14 cellular contexts compared by ENCODE assay signal in the genomic region with DNA sequence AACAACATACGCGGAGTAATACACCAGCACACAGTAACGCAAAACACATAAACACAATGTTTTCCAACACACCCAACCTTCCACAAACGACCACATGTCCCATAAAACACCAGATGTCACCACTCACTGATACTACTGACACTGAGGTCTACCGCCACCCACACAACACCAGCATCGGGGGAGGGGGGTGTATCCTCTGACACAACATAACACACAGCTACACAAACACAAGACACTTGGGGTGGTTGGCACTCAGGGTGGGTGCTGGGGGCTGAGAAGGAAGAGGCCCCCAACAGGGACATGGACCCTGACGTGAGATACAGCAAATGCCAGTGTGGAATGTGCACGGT. TPM values are rescaled to one million over a fixed set of nuclear protein-coding genes. Genes with fewer than 3 reads are reported as not detected.
DNase-seq lines count a peak whose midpoint lies in the region; ATAC-seq, FAIRE-seq and TF ChIP-seq lines count a peak whose summit lies in the region.
"Had no signal": no experiment of that assay in that cellular context is flagged by ENCODE, and none has a peak within 500 bp of the region (broad histone marks: within the 10 kb centered on the region; RNA-seq: fewer than 3 reads in every experiment).

No MANE protein-coding gene starts in this region.

- peaks cover 73% of the 10 kb centered on the region for H3K4me1 ChIP-seq in OCI-LY7 (ENCODE audit: insufficient read depth, low read length, poor library complexity, severe bottlenecking)
- peaks cover 65 to 79% of the 10 kb centered on the region in 2 experiments for H3K4me1 ChIP-seq in K562 (replicated peaks in 1 of 2; ENCODE audit: control insufficient read depth in 2 of 2, insufficient read depth in 2 of 2, low read length in 2 of 2)

- H3K9me3 ChIP-seq in OCI-LY7 (ENCODE audit: low read length) (no peaks in the 10 kb centered on the region), K562 (replicated peaks; ENCODE audit: control insufficient read depth, insufficient read depth, low read depth, low read length) (no peaks in the 10 kb centered on the region)

- in situ Hi-C loops in K562 (cut with MboI), result loop anchor here (5.0 kb wide), 1 partner anchor 35 kb away; no protein-coding TSS in a partner anchor

- intact Hi-C loops in OCI-LY7 (cut with micrococcal nuclease; ENCODE audit: unreplicated experiment) (no loop called here), K562 (cut with micrococcal nuclease) (no loop called here)

- no peaks in the 10 kb centered on the region for H3K9me1 ChIP-seq in K562 (ENCODE audit: control insufficient read depth, insufficient read depth, low read length)

- TF ChIP-seq CTCF in OCI-LY7 (conservative IDR thresholded peaks at IDR 0.05; ENCODE audit: low read length) (no peak), K562 (IDR thresholded peaks at IDR 0.05 in 2 of 3, conservative IDR thresholded peaks at IDR 0.05 in 1 of 3; ENCODE audit: insufficient read depth in 2 of 3, low read depth in 1 of 3, low read length in 3 of 3) (no peak)

- 33% methylated on average over 8 of the region's 8 CpGs for WGBS in K562 (ENCODE audit: insufficient coverage, low coverage, missing lambda C conversion rate)

- ATAC-seq in K562, result no peak
- no peak for ATAC-seq in stimulated activated memory B cell treated with anti-CD40 and anti-IgM and Interleukin-4, amounts not matched to agents 10 μg/mL and 1 μg/mL and 100 μg/mL, for 72 hours
- ATAC-seq in HG03354 (IDR thresholded peaks at IDR 0.05; ENCODE audit: poor library complexity, severe bottlenecking, unreplicated experiment), result no peak
- ATAC-seq: left lobe of liver had no signal

- H3K4me1 Mint-ChIP-seq in activated T-cell treated with anti-CD3 and anti-CD28 coated beads, Interleukin-2, amount 50 U/mL, for 24 hours (ENCODE audit: low read depth), result peaks cover 63% of the 10 kb centered on the region
- peaks cover 74% of the 10 kb centered on the region for H3K4me1 Mint-ChIP-seq in stimulated activated memory B cell treated with anti-CD40 and anti-IgM and Interleukin-4, amounts not matched to agents 10 μg/mL and 1 μg/mL and 100 μg/mL, for 72 hours

- H3K36me3 ChIP-seq in OCI-LY7 (ENCODE audit: insufficient read depth, low read length), result no peaks in the 10 kb centered on the region
- no peaks in the 10 kb centered on the region for H3K36me3 ChIP-seq in K562 (ENCODE audit: control insufficient read depth, insufficient read depth, low read length)

- no peak for TF ChIP-seq POLR2A in K562 (conservative IDR thresholded peaks at IDR 0.05)

- H3K36me3 Mint-ChIP-seq in activated T-cell treated with anti-CD3 and anti-CD28 coated beads, Interleukin-2, amount 50 U/mL, for 24 hours (ENCODE audit: low read depth), result peaks cover 29% of the 10 kb centered on the region
- peaks cover 9% of the 10 kb centered on the region for H3K36me3 Mint-ChIP-seq in stimulated activated memory B cell treated with anti-CD40 and anti-IgM and Interleukin-4, amounts not matched to agents 10 μg/mL and 1 μg/mL and 100 μg/mL, for 72 hours

- DNase-seq in activated T-cell treated with anti-CD3 and anti-CD28 coated beads, Interleukin-2, amount 50 U/mL, for 24 hours, result no peak
- DNase-seq in activated T-cell treated with anti-CD3 and anti-CD28 coated beads for 4 hours (no peak), OCI-LY7 (ENCODE audit: low spot score) (no peak), K562 (ENCODE audit: extremely low read depth in 1 of 4, low spot score in 3 of 4) (peak in 1 of 4 experiments; percentile 55), Ammon's horn (ENCODE audit: low spot score) (no peak)
- DNase-seq in activated effector memory CD4-positive, alpha-beta T cell treated with anti-CD3 and anti-CD28 coated beads, Interleukin-2, amount 50 U/mL, for 16 hours, result no peak
- DNase-seq: GM23248, T1000 had no signal

- no peak for TF ChIP-seq RAD21 in K562 (CRISPR knock-in tag; conservative IDR thresholded peaks at IDR 0.05 in 1 of 2, IDR thresholded peaks at IDR 0.05 in 1 of 2)

- no peaks in the 10 kb centered on the region for H3K9me2 ChIP-seq in OCI-LY7 (ENCODE audit: insufficient read depth, low read length)

- BruUV-seq in OCI-LY7 (replicated peaks; lab: Mats Ljungman, UMichigan) (no TSS peak), K562 (replicated peaks; lab: Mats Ljungman, UMichigan) (no TSS peak)

- H3K4me3 Mint-ChIP-seq in activated T-cell treated with anti-CD3 and anti-CD28 coated beads, Interleukin-2, amount 50 U/mL, for 24 hours, result peak overlapping the region; percentile 8
- H3K4me3 Mint-ChIP-seq in stimulated activated memory B cell treated with anti-CD40 and anti-IgM and Interleukin-4, amounts not matched to agents 10 μg/mL and 1 μg/mL and 100 μg/mL, for 72 hours, result peak overlapping the region; percentile 82
- H3K4me3 Mint-ChIP-seq: neural crest cell had no signal

- H3K4me2 ChIP-seq in OCI-LY7 (ENCODE audit: low read length), result peak overlapping the region; percentile 91
- H3K4me2 ChIP-seq in K562 (ENCODE audit: insufficient read depth, low read length), result peak overlapping the region; percentile 72

- peaks cover 4% of the 10 kb centered on the region for H3K9me3 Mint-ChIP-seq in activated T-cell treated with anti-CD3 and anti-CD28 coated beads, Interleukin-2, amount 50 U/mL, for 24 hours
- peaks cover 3% of the 10 kb centered on the region for H3K9me3 Mint-ChIP-seq in stimulated activated memory B cell treated with anti-CD40 and anti-IgM and Interleukin-4, amounts not matched to agents 10 μg/mL and 1 μg/mL and 100 μg/mL, for 72 hours
- H3K9me3 Mint-ChIP-seq: neural crest cell had no signal

- H3K4me3 ChIP-seq in OCI-LY7 (ENCODE audit: low read depth, low read length, poor library complexity, severe bottlenecking) (no peak overlapping the region), K562 (no peak overlapping the region)
- H3K4me3 ChIP-seq: GM23248 had no signal

- TF ChIP-seq EP300 in K562 (IDR thresholded peaks at IDR 0.05; ENCODE audit: low read length), result no peak

- H2AFZ ChIP-seq in OCI-LY7 (ENCODE audit: low read length), result peak overlapping the region; percentile 0; the same call in 1 of the 2 replicates
- peak overlapping the region; percentile 85 for H2AFZ ChIP-seq in K562 (ENCODE audit: low read depth, low read length)
- H2AFZ ChIP-seq: GM23248 had no signal

- H3K9ac ChIP-seq in K562 (ENCODE audit: insufficient read depth in 1 of 2, low read depth in 2 of 2, low read length in 2 of 2), result peak overlapping the region; percentile 48 to 81
- H3K9ac ChIP-seq: GM23248 had no signal

- no peaks in the 10 kb centered on the region for H3K27me3 Mint-ChIP-seq in activated T-cell treated with anti-CD3 and anti-CD28 coated beads, Interleukin-2, amount 50 U/mL, for 24 hours
- no peaks in the 10 kb centered on the region for H3K27me3 Mint-ChIP-seq in stimulated activated memory B cell treated with anti-CD40 and anti-IgM and Interleukin-4, amounts not matched to agents 10 μg/mL and 1 μg/mL and 100 μg/mL, for 72 hours

- H3K79me2 ChIP-seq in OCI-LY7 (ENCODE audit: insufficient read depth, low read depth, low read length) (peaks cover 21% of the 10 kb centered on the region), K562 (ENCODE audit: control insufficient read depth, insufficient read depth, low read length) (peaks cover 48% of the 10 kb centered on the region)

- H4K20me1 ChIP-seq in OCI-LY7 (ENCODE audit: insufficient read depth, low read length) (no peaks in the 10 kb centered on the region), K562 (replicated peaks; ENCODE audit: control insufficient read depth, insufficient read depth, low read length) (no peaks in the 10 kb centered on the region)

- POLR2A ChIA-PET in OCI-LY7 (lab: Charles Lee) (no interaction called here), K562 (lab: Yijun Ruan, JAX) (no interaction called here)

- H3K27me3 ChIP-seq in K562 (ENCODE audit: control insufficient read depth in 2 of 2, insufficient read depth in 2 of 2, low read length in 2 of 2), result no peaks in the 10 kb centered on the region

- peak overlapping the region; percentile 91 for H3K27ac ChIP-seq in OCI-LY7 (ENCODE audit: low read depth, low read length, poor library complexity, severe bottlenecking)
- H3K27ac ChIP-seq in K562 (ENCODE audit: extremely low read depth, low read depth, low read length), result peak overlapping the region; percentile 71
- H3K27ac ChIP-seq: GM23248 had no signal

- FAIRE-seq in K562 (lab: Jason Lieb, UNC), result peak; percentile 75
- FAIRE-seq: endothelial cell of umbilical vein, urothelium cell line had no signal

- H3K27ac Mint-ChIP-seq in activated T-cell treated with anti-CD3 and anti-CD28 coated beads, Interleukin-2, amount 50 U/mL, for 24 hours, result peak overlapping the region; percentile 95
- peak overlapping the region; percentile 93 for H3K27ac Mint-ChIP-seq in stimulated activated memory B cell treated with anti-CD40 and anti-IgM and Interleukin-4, amounts not matched to agents 10 μg/mL and 1 μg/mL and 100 μg/mL, for 72 hours

- CTCF ChIA-PET in OCI-LY7 (lab: Charles Lee; ENCODE audit: unreplicated experiment), result no interaction called here
- CTCF ChIA-PET in K562 (lab: Yijun Ruan, JAX; ENCODE audit: low intra/inter-chr PET ratio), result no interaction called here

RNA-seq across cellular contexts. Expression of a gene that starts 1.5 kb away (rescaled TPM):
- 31.3 and 39.7 TPM in 2 replicates for total RNA-seq in OCI-LY7 (2014; rRNA removed; shearing (Covaris generic))
- total RNA-seq in OCI-LY7 (2022), result 39.3 and 40.0 TPM in 2 replicates
- 29.9 and 77.4 TPM in 2 replicates for total RNA-seq in K562 (2011; cell fraction: chromatin; rRNA removed; ENCODE audit: low replicate concordance)
- 79.4 and 80.4 TPM in 2 replicates for total RNA-seq in K562 (2011; cell fraction: nucleolus; rRNA removed)
- 61.0 and 61.7 TPM in 2 replicates for total RNA-seq in K562 (2011; cell fraction: nucleoplasm; rRNA removed)
- total RNA-seq in K562 (2014; rRNA removed), result 31.8 and 32.1 TPM in 2 replicates
- total RNA-seq in K562 (2014; rRNA removed; fragmentation: Illumina TruSeq; extraction: Trizol), result 9.2 and 10.7 TPM in 2 replicates
- total RNA-seq in K562 (2015; rRNA removed; fragmentation: Illumina TruSeq; extraction: Trizol), result 18.6 and 19.5 TPM in 2 replicates
- 26.6 and 28.6 TPM in 2 replicates for total RNA-seq in K562 (2021)
- polyA plus RNA-seq in K562 (2011; rRNA removed), result 29.4 and 33.9 TPM in 2 replicates
- polyA plus RNA-seq in K562 (2011; cell fraction: cytosol; rRNA removed), result 40.2 and 61.3 TPM in 2 replicates
- 111 and 177 TPM in 2 replicates for polyA plus RNA-seq in K562 (2011; cell fraction: nucleus; rRNA removed)
- 16.4 and 18.7 TPM in 2 replicates for polyA plus RNA-seq in K562 (2012)
- 22.6 and 25.9 TPM in 2 replicates for polyA plus RNA-seq in K562 (2014; fragmentation: Illumina TruSeq; extraction: Trizol)
- polyA plus RNA-seq in K562 (2014; fragmentation: Nextera tagmentation; extraction: Ambion mirVana), result 1 to 10 TPM in 1 of 2 experiments, under 1 TPM in 1; 0.53 to 2.0 TPM
- 37.6 and 37.7 TPM in 2 replicates for polyA plus RNA-seq in K562 (2014; rRNA removed)
- 18.4 and 22.7 TPM in 2 replicates for polyA minus RNA-seq in K562 (2011; rRNA and poly(A)+ RNA removed)
- 16.1 and 22.7 TPM in 2 replicates for polyA minus RNA-seq in K562 (2011; cell fraction: cytosol; rRNA and poly(A)+ RNA removed)
- 26.3 and 27.8 TPM in 2 replicates for polyA minus RNA-seq in K562 (2011; cell fraction: nucleus; rRNA and poly(A)+ RNA removed)
- total RNA-seq: endothelial cell of umbilical vein had no signal

RNA-seq across cellular contexts. Expression of a gene that starts 20.0 kb away (rescaled TPM):
- total RNA-seq in OCI-LY7 (2014; rRNA removed; shearing (Covaris generic)), result not detected in 2 replicates
- not detected in 2 replicates for total RNA-seq in OCI-LY7 (2022)
- total RNA-seq in K562 (2011; cell fraction: chromatin; rRNA removed; ENCODE audit: low replicate concordance), result 0.42 and 1.1 TPM in 2 replicates
- 0.26 and 0.50 TPM in 2 replicates for total RNA-seq in K562 (2011; cell fraction: nucleolus; rRNA removed)
- total RNA-seq in K562 (2011; cell fraction: nucleoplasm; rRNA removed), result 0.15 TPM in 1 of 2 replicates, not detected in the other
- 0.20 TPM in 1 of 2 replicates, not detected in the other for total RNA-seq in K562 (2014; rRNA removed)
- 0.13 TPM in 1 of 2 replicates, not detected in the other for total RNA-seq in K562 (2014; rRNA removed; fragmentation: Illumina TruSeq; extraction: Trizol)
- total RNA-seq in K562 (2015; rRNA removed; fragmentation: Illumina TruSeq; extraction: Trizol), result 0.19 and 0.22 TPM in 2 replicates
- 0.09 and 0.25 TPM in 2 replicates for total RNA-seq in K562 (2021)
- 0.21 and 0.26 TPM in 2 replicates for polyA plus RNA-seq in K562 (2011; rRNA removed)
- polyA plus RNA-seq in K562 (2011; cell fraction: cytosol; rRNA removed), result 0.16 and 0.39 TPM in 2 replicates
- 0.14 and 0.47 TPM in 2 replicates for polyA plus RNA-seq in K562 (2011; cell fraction: nucleus; rRNA removed)
- 0.09 and 0.25 TPM in 2 replicates for polyA plus RNA-seq in K562 (2012)
- polyA plus RNA-seq in K562 (2014; fragmentation: Illumina TruSeq; extraction: Trizol), result 0.06 and 0.24 TPM in 2 replicates
- polyA plus RNA-seq in K562 (2014; fragmentation: Nextera tagmentation; extraction: Ambion mirVana), result under 1 TPM in 1 of 2 experiments, not detected in 1; 0.03 TPM
- polyA plus RNA-seq in K562 (2014; rRNA removed), result 0.11 TPM in 1 of 2 replicates, not detected in the other
- 0.21 TPM in 2 replicates for polyA minus RNA-seq in K562 (2011; rRNA and poly(A)+ RNA removed)
- polyA minus RNA-seq in K562 (2011; cell fraction: cytosol; rRNA and poly(A)+ RNA removed), result not detected in 2 replicates
- polyA minus RNA-seq in K562 (2011; cell fraction: nucleus; rRNA and poly(A)+ RNA removed), result 0.22 and 0.54 TPM in 2 replicates
- total RNA-seq: endothelial cell of umbilical vein, left lobe of liver, neural crest cell had no signal

RNA-seq across cellular contexts. Expression of a gene that starts 27.5 kb away (rescaled TPM):
- total RNA-seq in OCI-LY7 (2014; rRNA removed; shearing (Covaris generic)), result 49.1 and 65.6 TPM in 2 replicates
- total RNA-seq in OCI-LY7 (2022) (75.5 and 83.1 TPM in 2 replicates), K562 (2014; rRNA removed) (38.6 and 40.2 TPM in 2 replicates), K562 (2014; rRNA removed; fragmentation: Illumina TruSeq; extraction: Trizol) (17.2 and 21.8 TPM in 2 replicates), K562 (2015; rRNA removed; fragmentation: Illumina TruSeq; extraction: Trizol) (39.6 and 40.4 TPM in 2 replicates), K562 (2021) (79.7 and 86.1 TPM in 2 replicates)
- 85.7 and 122 TPM in 2 replicates for total RNA-seq in K562 (2011; cell fraction: chromatin; rRNA removed; ENCODE audit: low replicate concordance)
- 58.7 and 72.8 TPM in 2 replicates for total RNA-seq in K562 (2011; cell fraction: nucleolus; rRNA removed)
- total RNA-seq in K562 (2011; cell fraction: nucleoplasm; rRNA removed), result 73.1 and 75.7 TPM in 2 replicates
- polyA plus RNA-seq in K562 (2011; rRNA removed) (17.7 and 53.5 TPM in 2 replicates), K562 (2014; fragmentation: Illumina TruSeq; extraction: Trizol) (53.6 and 61.0 TPM in 2 replicates), K562 (2014; fragmentation: Nextera tagmentation; extraction: Ambion mirVana) (1 to 10 TPM; 1.7 to 3.9 TPM), K562 (2014; rRNA removed) (46.1 and 49.1 TPM in 2 replicates)
- 27.4 and 31.8 TPM in 2 replicates for polyA plus RNA-seq in K562 (2011; cell fraction: cytosol; rRNA removed)
- 122 and 124 TPM in 2 replicates for polyA plus RNA-seq in K562 (2011; cell fraction: nucleus; rRNA removed)
- 34.7 and 52.6 TPM in 2 replicates for polyA plus RNA-seq in K562 (2012)
- polyA minus RNA-seq in K562 (2011; rRNA and poly(A)+ RNA removed), result 14.1 and 14.6 TPM in 2 replicates
- polyA minus RNA-seq in K562 (2011; cell fraction: cytosol; rRNA and poly(A)+ RNA removed), result 23.5 and 24.0 TPM in 2 replicates
- polyA minus RNA-seq in K562 (2011; cell fraction: nucleus; rRNA and poly(A)+ RNA removed), result 18.7 and 33.0 TPM in 2 replicates

RNA-seq across cellular contexts. Expression of a gene that starts 44.8 kb away (rescaled TPM):
- total RNA-seq in OCI-LY7 (2014; rRNA removed; shearing (Covaris generic)), result 4.3 and 4.8 TPM in 2 replicates
- total RNA-seq in OCI-LY7 (2022) (1.9 and 2.8 TPM in 2 replicates), K562 (2014; rRNA removed) (7.9 TPM in 2 replicates), K562 (2014; rRNA removed; fragmentation: Illumina TruSeq; extraction: Trizol) (19.5 and 21.3 TPM in 2 replicates), K562 (2015; rRNA removed; fragmentation: Illumina TruSeq; extraction: Trizol) (11.3 and 14.0 TPM in 2 replicates), K562 (2021) (10.3 and 10.7 TPM in 2 replicates)
- total RNA-seq in K562 (2011; cell fraction: chromatin; rRNA removed; ENCODE audit: low replicate concordance), result 18.2 and 43.1 TPM in 2 replicates
- 15.0 and 16.3 TPM in 2 replicates for total RNA-seq in K562 (2011; cell fraction: nucleolus; rRNA removed)
- total RNA-seq in K562 (2011; cell fraction: nucleoplasm; rRNA removed), result 19.9 and 37.9 TPM in 2 replicates
- polyA plus RNA-seq in K562 (2011; rRNA removed) (7.3 and 9.8 TPM in 2 replicates), K562 (2014; fragmentation: Illumina TruSeq; extraction: Trizol) (6.2 and 7.0 TPM in 2 replicates), K562 (2014; fragmentation: Nextera tagmentation; extraction: Ambion mirVana) (10 to 100 TPM in 1 of 2 experiments, 1 to 10 TPM in 1; 6.0 to 11.1 TPM), K562 (2014; rRNA removed) (7.2 and 9.4 TPM in 2 replicates)
- polyA plus RNA-seq in K562 (2011; cell fraction: cytosol; rRNA removed), result 0.78 and 2.6 TPM in 2 replicates
- polyA plus RNA-seq in K562 (2011; cell fraction: nucleus; rRNA removed), result 7.9 and 12.9 TPM in 2 replicates
- 5.7 and 5.8 TPM in 2 replicates for polyA plus RNA-seq in K562 (2012)
- polyA minus RNA-seq in K562 (2011; rRNA and poly(A)+ RNA removed), result 21.0 and 25.4 TPM in 2 replicates
- 4.3 and 6.1 TPM in 2 replicates for polyA minus RNA-seq in K562 (2011; cell fraction: cytosol; rRNA and poly(A)+ RNA removed)
- 12.8 and 28.8 TPM in 2 replicates for polyA minus RNA-seq in K562 (2011; cell fraction: nucleus; rRNA and poly(A)+ RNA removed)
